2 cellular contexts compared by ENCODE assay signal in genomic region chr1:116316373-116316772, GRCh38.
TF ChIP-seq lines count a peak whose summit lies in the region.

No MANE protein-coding gene starts in this region.

TF ChIP-seq in K562, 482 proteins besides CTCF, POLR2A, EP300 and RAD21 (continued from another document and continues in another):
- no peak for TF ChIP-seq ZBTB9 (CRISPR knock-in tag; IDR thresholded peaks at IDR 0.05)
- TF ChIP-seq, protein P1, sequence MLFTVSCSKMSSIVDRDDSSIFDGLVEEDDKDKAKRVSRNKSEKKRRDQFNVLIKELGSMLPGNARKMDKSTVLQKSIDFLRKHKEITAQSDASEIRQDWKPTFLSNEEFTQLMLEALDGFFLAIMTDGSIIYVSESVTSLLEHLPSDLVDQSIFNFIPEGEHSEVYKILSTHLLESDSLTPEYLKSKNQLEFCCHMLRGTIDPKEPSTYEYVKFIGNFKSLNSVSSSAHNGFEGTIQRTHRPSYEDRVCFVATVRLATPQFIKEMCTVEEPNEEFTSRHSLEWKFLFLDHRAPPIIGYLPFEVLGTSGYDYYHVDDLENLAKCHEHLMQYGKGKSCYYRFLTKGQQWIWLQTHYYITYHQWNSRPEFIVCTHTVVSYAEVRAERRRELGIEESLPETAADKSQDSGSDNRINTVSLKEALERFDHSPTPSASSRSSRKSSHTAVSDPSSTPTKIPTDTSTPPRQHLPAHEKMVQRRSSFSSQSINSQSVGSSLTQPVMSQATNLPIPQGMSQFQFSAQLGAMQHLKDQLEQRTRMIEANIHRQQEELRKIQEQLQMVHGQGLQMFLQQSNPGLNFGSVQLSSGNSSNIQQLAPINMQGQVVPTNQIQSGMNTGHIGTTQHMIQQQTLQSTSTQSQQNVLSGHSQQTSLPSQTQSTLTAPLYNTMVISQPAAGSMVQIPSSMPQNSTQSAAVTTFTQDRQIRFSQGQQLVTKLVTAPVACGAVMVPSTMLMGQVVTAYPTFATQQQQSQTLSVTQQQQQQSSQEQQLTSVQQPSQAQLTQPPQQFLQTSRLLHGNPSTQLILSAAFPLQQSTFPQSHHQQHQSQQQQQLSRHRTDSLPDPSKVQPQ (CRISPR knock-in tag; IDR thresholded peaks at IDR 0.05; ENCODE audit: borderline replicate concordance): no peak
- TF ChIP-seq, protein P2, sequence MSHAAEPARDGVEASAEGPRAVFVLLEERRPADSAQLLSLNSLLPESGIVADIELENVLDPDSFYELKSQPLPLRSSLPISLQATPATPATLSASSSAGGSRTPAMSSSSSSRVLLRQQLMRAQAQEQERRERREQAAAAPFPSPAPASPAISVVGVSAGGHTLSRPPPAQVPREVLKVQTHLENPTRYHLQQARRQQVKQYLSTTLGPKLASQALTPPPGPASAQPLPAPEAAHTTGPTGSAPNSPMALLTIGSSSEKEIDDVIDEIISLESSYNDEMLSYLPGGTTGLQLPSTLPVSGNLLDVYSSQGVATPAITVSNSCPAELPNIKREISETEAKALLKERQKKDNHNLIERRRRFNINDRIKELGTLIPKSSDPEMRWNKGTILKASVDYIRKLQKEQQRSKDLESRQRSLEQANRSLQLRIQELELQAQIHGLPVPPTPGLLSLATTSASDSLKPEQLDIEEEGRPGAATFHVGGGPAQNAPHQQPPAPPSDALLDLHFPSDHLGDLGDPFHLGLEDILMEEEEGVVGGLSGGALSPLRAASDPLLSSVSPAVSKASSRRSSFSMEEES (CRISPR knock-in tag; IDR thresholded peaks at IDR 0.05): no peak
- no peak for TF ChIP-seq POU5F1 (IDR thresholded peaks at IDR 0.05; ENCODE audit: borderline replicate concordance, low read depth, low read length, partially characterized antibody)
- peak; percentile 24; the same call in 1 of the 2 replicates for TF ChIP-seq GATA2 (CRISPR knock-in tag; IDR thresholded peaks at IDR 0.05)
- TF ChIP-seq ZBTB33 (CRISPR knock-in tag; IDR thresholded peaks at IDR 0.05): no peak
- no peak for TF ChIP-seq FOXP1 (CRISPR knock-in tag; IDR thresholded peaks at IDR 0.05)
- no peak for TF ChIP-seq TBP (optimal IDR thresholded peaks at IDR 0.05; ENCODE audit: low read depth, low read length)
- peak; percentile 61 for TF ChIP-seq TEAD4 (IDR thresholded peaks at IDR 0.05; ENCODE audit: low read length)
- no peak for TF ChIP-seq TEAD4 (CRISPR knock-in tag; IDR thresholded peaks at IDR 0.05; ENCODE audit: borderline replicate concordance)
- TF ChIP-seq RBM17 (IDR thresholded peaks at IDR 0.05; ENCODE audit: borderline replicate concordance, low read depth, low read length): no peak
- peak; percentile 84; the same call in 1 of the 2 replicates for TF ChIP-seq HDAC2 (IDR thresholded peaks at IDR 0.05)
- TF ChIP-seq, protein P3, sequence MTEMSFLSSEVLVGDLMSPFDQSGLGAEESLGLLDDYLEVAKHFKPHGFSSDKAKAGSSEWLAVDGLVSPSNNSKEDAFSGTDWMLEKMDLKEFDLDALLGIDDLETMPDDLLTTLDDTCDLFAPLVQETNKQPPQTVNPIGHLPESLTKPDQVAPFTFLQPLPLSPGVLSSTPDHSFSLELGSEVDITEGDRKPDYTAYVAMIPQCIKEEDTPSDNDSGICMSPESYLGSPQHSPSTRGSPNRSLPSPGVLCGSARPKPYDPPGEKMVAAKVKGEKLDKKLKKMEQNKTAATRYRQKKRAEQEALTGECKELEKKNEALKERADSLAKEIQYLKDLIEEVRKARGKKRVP (CRISPR knock-in tag; IDR thresholded peaks at IDR 0.05): no peak
- TF ChIP-seq, protein P4, sequence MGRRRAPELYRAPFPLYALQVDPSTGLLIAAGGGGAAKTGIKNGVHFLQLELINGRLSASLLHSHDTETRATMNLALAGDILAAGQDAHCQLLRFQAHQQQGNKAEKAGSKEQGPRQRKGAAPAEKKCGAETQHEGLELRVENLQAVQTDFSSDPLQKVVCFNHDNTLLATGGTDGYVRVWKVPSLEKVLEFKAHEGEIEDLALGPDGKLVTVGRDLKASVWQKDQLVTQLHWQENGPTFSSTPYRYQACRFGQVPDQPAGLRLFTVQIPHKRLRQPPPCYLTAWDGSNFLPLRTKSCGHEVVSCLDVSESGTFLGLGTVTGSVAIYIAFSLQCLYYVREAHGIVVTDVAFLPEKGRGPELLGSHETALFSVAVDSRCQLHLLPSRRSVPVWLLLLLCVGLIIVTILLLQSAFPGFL (CRISPR knock-in tag; IDR thresholded peaks at IDR 0.05): no peak
- TF ChIP-seq CBX2 (IDR thresholded peaks at IDR 0.05; ENCODE audit: insufficient read depth, low read length, poor library complexity, severe bottlenecking): no peak
- TF ChIP-seq ZNF77 (CRISPR knock-in tag; IDR thresholded peaks at IDR 0.05): no peak
- peak; percentile 35; the same call in 1 of the 2 replicates for TF ChIP-seq TCF3 (CRISPR knock-in tag; IDR thresholded peaks at IDR 0.05)
- peak; percentile 25; the same call in 1 of the 2 replicates for TF ChIP-seq NCOR1 (IDR thresholded peaks at IDR 0.05)
- TF ChIP-seq NR4A1 (CRISPR knock-in tag; IDR thresholded peaks at IDR 0.05): no peak
- no peak for TF ChIP-seq NR4A1 (tag; IDR thresholded peaks at IDR 0.05)

TF ChIP-seq in HepG2, 621 proteins besides CTCF, POLR2A, EP300 and RAD21 (continued from another document and continues in another):
- TF ChIP-seq ARID3A (IDR thresholded peaks at IDR 0.05; ENCODE audit: low read depth, low read length): no peak
- peak; percentile 58; the same call in 1 of the 2 replicates for TF ChIP-seq POGZ (CRISPR knock-in tag; IDR thresholded peaks at IDR 0.05)
- TF ChIP-seq ZNF639 (CRISPR knock-in tag; conservative IDR thresholded peaks at IDR 0.05): no peak
- TF ChIP-seq ESRRA (CRISPR knock-in tag; IDR thresholded peaks at IDR 0.05; ENCODE audit: low read depth): peak; percentile 86
- no peak for TF ChIP-seq MATR3 (CRISPR knock-in tag; IDR thresholded peaks at IDR 0.05)
- no peak for TF ChIP-seq CCDC6 (CRISPR knock-in tag; IDR thresholded peaks at IDR 0.05)
- TF ChIP-seq HDAC6 (IDR thresholded peaks at IDR 0.05; ENCODE audit: low read depth, low read length): no peak
- no peak for TF ChIP-seq HNRNPL (IDR thresholded peaks at IDR 0.05; ENCODE audit: low read depth, low read length)
- no peak for TF ChIP-seq U2AF1 (optimal IDR thresholded peaks at IDR 0.05; ENCODE audit: low read depth, low read length)
- TF ChIP-seq SOX6 (IDR thresholded peaks at IDR 0.05): no peak
- TF ChIP-seq SOX6 (CRISPR knock-in tag; IDR thresholded peaks at IDR 0.05): peak; percentile 67
- peak; percentile 96 for TF ChIP-seq HMG20B (CRISPR knock-in tag; conservative IDR thresholded peaks at IDR 0.05)
- 0 out of 2 replicates have a peak, but pooled peaks have one; percentile 56 for TF ChIP-seq FOXP4 (CRISPR knock-in tag; IDR thresholded peaks at IDR 0.05)
- TF ChIP-seq, protein P5, sequence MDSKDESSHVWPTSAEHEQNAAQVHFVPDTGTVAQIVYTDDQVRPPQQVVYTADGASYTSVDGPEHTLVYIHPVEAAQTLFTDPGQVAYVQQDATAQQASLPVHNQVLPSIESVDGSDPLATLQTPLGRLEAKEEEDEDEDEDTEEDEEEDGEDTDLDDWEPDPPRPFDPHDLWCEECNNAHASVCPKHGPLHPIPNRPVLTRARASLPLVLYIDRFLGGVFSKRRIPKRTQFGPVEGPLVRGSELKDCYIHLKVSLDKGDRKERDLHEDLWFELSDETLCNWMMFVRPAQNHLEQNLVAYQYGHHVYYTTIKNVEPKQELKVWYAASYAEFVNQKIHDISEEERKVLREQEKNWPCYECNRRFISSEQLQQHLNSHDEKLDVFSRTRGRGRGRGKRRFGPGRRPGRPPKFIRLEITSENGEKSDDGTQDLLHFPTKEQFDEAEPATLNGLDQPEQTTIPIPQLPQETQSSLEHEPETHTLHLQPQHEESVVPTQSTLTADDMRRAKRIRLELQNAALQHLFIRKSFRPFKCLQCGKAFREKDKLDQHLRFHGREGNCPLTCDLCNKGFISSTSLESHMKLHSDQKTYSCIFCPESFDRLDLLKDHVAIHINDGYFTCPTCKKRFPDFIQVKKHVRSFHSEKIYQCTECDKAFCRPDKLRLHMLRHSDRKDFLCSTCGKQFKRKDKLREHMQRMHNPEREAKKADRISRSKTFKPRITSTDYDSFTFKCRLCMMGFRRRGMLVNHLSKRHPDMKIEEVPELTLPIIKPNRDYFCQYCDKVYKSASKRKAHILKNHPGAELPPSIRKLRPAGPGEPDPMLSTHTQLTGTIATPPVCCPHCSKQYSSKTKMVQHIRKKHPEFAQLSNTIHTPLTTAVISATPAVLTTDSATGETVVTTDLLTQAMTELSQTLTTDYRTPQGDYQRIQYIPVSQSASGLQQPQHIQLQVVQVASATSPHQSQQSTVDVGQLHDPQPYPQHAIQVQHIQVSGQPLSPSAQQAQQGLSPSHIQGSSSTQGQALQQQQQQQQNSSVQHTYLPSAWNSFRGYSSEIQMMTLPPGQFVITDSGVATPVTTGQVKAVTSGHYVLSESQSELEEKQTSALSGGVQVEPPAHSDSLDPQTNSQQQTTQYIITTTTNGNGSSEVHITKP (CRISPR knock-in tag; IDR thresholded peaks at IDR 0.05; ENCODE audit: low read depth): no peak
- TF ChIP-seq MXD4 (CRISPR knock-in tag; IDR thresholded peaks at IDR 0.05): no peak
- no peak for TF ChIP-seq POLR2AphosphoS5 (IDR thresholded peaks at IDR 0.05; ENCODE audit: low read depth, low read length)
- TF ChIP-seq KDM3A (CRISPR knock-in tag; IDR thresholded peaks at IDR 0.05; ENCODE audit: low read depth): 0 out of 2 replicates have a peak, but pooled peaks have one; percentile 60
- no peak for TF ChIP-seq ZNF746 (CRISPR knock-in tag; IDR thresholded peaks at IDR 0.05)
- no peak for TF ChIP-seq NR2F6 (IDR thresholded peaks at IDR 0.05)
- 0 out of 2 replicates have a peak, but pooled peaks have one; percentile 17 for TF ChIP-seq NR2F6 (CRISPR knock-in tag; IDR thresholded peaks at IDR 0.05)
- 0 out of 2 replicates have a peak, but pooled peaks have one; percentile 17 for TF ChIP-seq ONECUT2 (CRISPR knock-in tag; IDR thresholded peaks at IDR 0.05)
- TF ChIP-seq ZNF275 (CRISPR knock-in tag; IDR thresholded peaks at IDR 0.05; ENCODE audit: borderline replicate concordance): no peak
- TF ChIP-seq FOSL1 (CRISPR knock-in tag; IDR thresholded peaks at IDR 0.05; ENCODE audit: borderline replicate concordance): 0 out of 2 replicates have a peak, but pooled peaks have one; percentile 18
- 0 out of 2 replicates have a peak, but pooled peaks have one; percentile 75 for TF ChIP-seq ZNF549 (CRISPR knock-in tag; IDR thresholded peaks at IDR 0.05)
- no peak for TF ChIP-seq ZBTB38 (CRISPR knock-in tag; IDR thresholded peaks at IDR 0.05)
- TF ChIP-seq LCORL (IDR thresholded peaks at IDR 0.05): no peak
- TF ChIP-seq LCORL (CRISPR knock-in tag; IDR thresholded peaks at IDR 0.05): 0 out of 2 replicates have a peak, but pooled peaks have one; percentile 47
- no peak for TF ChIP-seq CBX1 (IDR thresholded peaks at IDR 0.05; ENCODE audit: low read depth)
